8 cellular contexts compared by ENCODE assay signal in the genomic region with DNA sequence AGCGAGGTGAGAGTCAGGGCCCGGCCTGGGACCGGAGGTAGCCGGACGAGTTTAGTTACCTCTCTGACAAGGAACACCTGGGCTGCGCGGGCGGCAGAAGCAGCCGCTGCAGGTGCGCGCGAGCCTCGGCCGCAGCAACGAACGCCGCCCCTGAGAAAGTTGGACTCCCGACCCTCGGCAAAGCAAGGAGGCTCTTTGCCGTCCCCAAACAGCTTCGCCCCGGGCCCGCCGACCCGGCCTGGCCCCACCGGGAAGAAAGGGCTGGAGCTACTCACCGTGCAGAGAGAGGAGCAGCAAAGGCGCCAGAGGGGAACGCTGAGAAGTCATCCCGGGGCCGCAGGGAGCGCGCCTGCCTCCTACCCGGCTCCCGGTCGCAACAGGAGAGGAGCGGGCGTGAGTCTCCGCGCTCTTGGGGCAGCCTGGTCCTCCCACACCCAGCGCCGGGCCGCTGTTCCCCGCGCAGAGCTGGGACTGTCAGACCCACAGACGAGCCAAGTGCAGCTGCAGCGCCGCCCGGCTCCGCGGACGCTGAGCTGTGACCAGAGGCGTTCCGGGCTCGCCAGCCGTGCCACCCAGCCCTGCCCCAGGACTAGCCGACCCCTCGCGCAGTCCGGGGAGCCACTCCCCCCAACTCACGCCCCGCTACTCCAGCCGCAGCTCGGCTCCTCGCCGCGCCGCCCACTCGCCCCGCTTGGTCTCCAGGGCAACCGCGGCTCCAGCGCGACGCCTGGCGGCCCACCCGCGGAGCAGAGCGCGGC. TPM values are rescaled to one million over a fixed set of nuclear protein-coding genes. Genes with fewer than 3 reads are reported as not detected.
DNase-seq lines count a peak whose midpoint lies in the region; ATAC-seq and TF ChIP-seq lines count a peak whose summit lies in the region.

A gene with protein sequence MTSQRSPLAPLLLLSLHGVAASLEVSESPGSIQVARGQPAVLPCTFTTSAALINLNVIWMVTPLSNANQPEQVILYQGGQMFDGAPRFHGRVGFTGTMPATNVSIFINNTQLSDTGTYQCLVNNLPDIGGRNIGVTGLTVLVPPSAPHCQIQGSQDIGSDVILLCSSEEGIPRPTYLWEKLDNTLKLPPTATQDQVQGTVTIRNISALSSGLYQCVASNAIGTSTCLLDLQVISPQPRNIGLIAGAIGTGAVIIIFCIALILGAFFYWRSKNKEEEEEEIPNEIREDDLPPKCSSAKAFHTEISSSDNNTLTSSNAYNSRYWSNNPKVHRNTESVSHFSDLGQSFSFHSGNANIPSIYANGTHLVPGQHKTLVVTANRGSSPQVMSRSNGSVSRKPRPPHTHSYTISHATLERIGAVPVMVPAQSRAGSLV (minus strand): TSS at position 591 of the 758 bp plus-strand sequence. CDS start 264 bp downstream, at position 327.

- peaks cover 4% of the 10 kb centered on the region for H3K4me1 ChIP-seq in OCI-LY3 (ENCODE audit: low read length)

- H3K4me2 ChIP-seq in OCI-LY3 (ENCODE audit: low read length), result peak within 1 kb of the TSS; percentile 84

- H3K4me3 ChIP-seq in OCI-LY3 (ENCODE audit: low read length), result peak within 1 kb of the TSS; percentile 83

- ATAC-seq in CD4-positive, alpha-beta T cell (ENCODE audit: poor library complexity), result peak; percentile 92
- peak; percentile 90 for ATAC-seq in GM19395 (IDR thresholded peaks at IDR 0.05; ENCODE audit: unreplicated experiment)
- ATAC-seq in HG03520 (IDR thresholded peaks at IDR 0.05; ENCODE audit: unreplicated experiment), result peak; percentile 96

- H3K79me2 ChIP-seq in OCI-LY3 (ENCODE audit: low read length), result no peaks in the 10 kb centered on the region

- peak; percentile 47 for TF ChIP-seq CTCF in CD4-positive, alpha-beta T cell (IDR thresholded peaks at IDR 0.05)
- TF ChIP-seq CTCF in OCI-LY3 (IDR thresholded peaks at IDR 0.05; ENCODE audit: low read depth, low read length) (peak; percentile 44), nephron progenitor cell (IDR thresholded peaks at IDR 0.05) (no peak)

- no peaks in the 10 kb centered on the region for H3K36me3 Mint-ChIP-seq in CD4-positive, alpha-beta T cell (ENCODE audit: low read depth)
- no peaks in the 10 kb centered on the region for H3K36me3 Mint-ChIP-seq in activated T-helper 1 cell treated with anti-CD3 and anti-CD28 coated beads, Interleukin-12 subunit alpha, Interleukin-12 subunit beta, Interleukin-2, Interleukin-4 antibody, amounts not matched to agents 30 ng/mL and 10 ng/mL and 1 ng/mL, durations not matched to agents 14 hours and 24 hours and 36 hours (ENCODE audit: low read depth)
- H3K36me3 Mint-ChIP-seq in nephron progenitor cell (ENCODE audit: low read depth), result no peaks in the 10 kb centered on the region
- H3K36me3 Mint-ChIP-seq in stimulated activated naive CD8-positive, alpha-beta T cell treated with anti-CD3 and anti-CD28 coated beads, Interleukin-15, Interleukin-2, amounts not matched to agents 100 ng/mL and 50 ng/mL, for 24 hours (ENCODE audit: low read depth), result no peaks in the 10 kb centered on the region

- H3K9ac ChIP-seq in OCI-LY3 (ENCODE audit: low read length), result peak within 1 kb of the TSS; percentile 28; the same call in 1 of the 2 replicates

- CTCF ChIA-PET in CD4-positive, alpha-beta T cell (lab: Charles Lee), result interaction anchor here (0.7 to 7.3 kb wide), 10 partner anchors 17 to 1670 kb away, joined by 3 to 103 read pairs (median 6); no protein-coding TSS in a partner anchor

- H3K36me3 ChIP-seq in OCI-LY3 (replicated peaks; ENCODE audit: low read depth, low read length), result no peaks in the 10 kb centered on the region

- peaks cover 49% of the 10 kb centered on the region for H3K27me3 Mint-ChIP-seq in CD4-positive, alpha-beta T cell
- H3K27me3 Mint-ChIP-seq in activated T-helper 1 cell treated with anti-CD3 and anti-CD28 coated beads, Interleukin-12 subunit alpha, Interleukin-12 subunit beta, Interleukin-2, Interleukin-4 antibody, amounts not matched to agents 30 ng/mL and 10 ng/mL and 1 ng/mL, durations not matched to agents 14 hours and 24 hours and 36 hours (ENCODE audit: insufficient read depth), result peaks cover 54% of the 10 kb centered on the region
- H3K27me3 Mint-ChIP-seq in nephron progenitor cell (ENCODE audit: low read depth, poor library complexity), result peaks cover 45% of the 10 kb centered on the region
- peaks cover 54% of the 10 kb centered on the region for H3K27me3 Mint-ChIP-seq in stimulated activated naive CD8-positive, alpha-beta T cell treated with anti-CD3 and anti-CD28 coated beads, Interleukin-15, Interleukin-2, amounts not matched to agents 100 ng/mL and 50 ng/mL, for 24 hours

- H3K9me3 Mint-ChIP-seq in CD4-positive, alpha-beta T cell, result no peaks in the 10 kb centered on the region
- H3K9me3 Mint-ChIP-seq in activated T-helper 1 cell treated with anti-CD3 and anti-CD28 coated beads, Interleukin-12 subunit alpha, Interleukin-12 subunit beta, Interleukin-2, Interleukin-4 antibody, amounts not matched to agents 30 ng/mL and 10 ng/mL and 1 ng/mL, durations not matched to agents 14 hours and 24 hours and 36 hours, result no peaks in the 10 kb centered on the region
- peaks cover 1% of the 10 kb centered on the region for H3K9me3 Mint-ChIP-seq in nephron progenitor cell
- no peaks in the 10 kb centered on the region for H3K9me3 Mint-ChIP-seq in stimulated activated naive CD8-positive, alpha-beta T cell treated with anti-CD3 and anti-CD28 coated beads, Interleukin-15, Interleukin-2, amounts not matched to agents 100 ng/mL and 50 ng/mL, for 24 hours

- H4K20me1 ChIP-seq in OCI-LY3 (ENCODE audit: insufficient read depth, low read length), result no peaks in the 10 kb centered on the region

- H3K27ac Mint-ChIP-seq in CD4-positive, alpha-beta T cell, result no peak within 1 kb of the TSS
- H3K27ac Mint-ChIP-seq in activated T-helper 1 cell treated with anti-CD3 and anti-CD28 coated beads, Interleukin-12 subunit alpha, Interleukin-12 subunit beta, Interleukin-2, Interleukin-4 antibody, amounts not matched to agents 30 ng/mL and 10 ng/mL and 1 ng/mL, durations not matched to agents 14 hours and 24 hours and 36 hours, result no peak within 1 kb of the TSS
- no peak within 1 kb of the TSS for H3K27ac Mint-ChIP-seq in nephron progenitor cell
- no peak within 1 kb of the TSS for H3K27ac Mint-ChIP-seq in stimulated activated naive CD8-positive, alpha-beta T cell treated with anti-CD3 and anti-CD28 coated beads, Interleukin-15, Interleukin-2, amounts not matched to agents 100 ng/mL and 50 ng/mL, for 24 hours

- intact Hi-C loops in CD4-positive, alpha-beta T cell (cut with DNase I, micrococcal nuclease), result loop anchor here (1.0 to 10.0 kb wide), 6 partner anchors 64 to 208 kb away; partner anchors contain the start of gene B4GALT4 (in 1 of the 2)
- intact Hi-C loops in activated T-helper 1 cell treated with anti-CD3 and anti-CD28 coated beads, Interleukin-12 subunit alpha, Interleukin-12 subunit beta, Interleukin-2, Interleukin-4 antibody, amounts not matched to agents 30 ng/mL and 10 ng/mL and 1 ng/mL, durations not matched to agents 14 hours and 24 hours and 36 hours (cut with micrococcal nuclease), result loop anchor here (1.0 to 10.0 kb wide), 5 partner anchors 64 to 650 kb away; partner anchors contain the start of gene B4GALT4

- DNase-seq in CD4-positive, alpha-beta T cell, result peak; percentile 42 to 74 (median 56)
- DNase-seq in activated T-helper 1 cell treated with anti-CD3 and anti-CD28 coated beads, Interleukin-12 subunit alpha, Interleukin-12 subunit beta, Interleukin-2, Interleukin-4 antibody, amounts not matched to agents 30 ng/mL and 10 ng/mL and 1 ng/mL, durations not matched to agents 14 hours and 24 hours and 36 hours (ENCODE audit: low spot score), result peak; percentile 46
- DNase-seq in fibroblast of peridontal ligament (ENCODE audit: extremely low read depth) (peak; percentile 18), nephron progenitor cell (peak; percentile 90)

- H3K27me3 ChIP-seq in CD4-positive, alpha-beta T cell (ENCODE audit: control insufficient read depth, insufficient read depth, low read length), result peaks cover 27% of the 10 kb centered on the region
- H3K27me3 ChIP-seq in OCI-LY3 (ENCODE audit: low read depth, low read length), result peaks cover 46% of the 10 kb centered on the region

- peak within 1 kb of the TSS; percentile 62 for H2AFZ ChIP-seq in OCI-LY3 (ENCODE audit: low read depth, low read length)

- peak within 1 kb of the TSS; percentile 91 for H3K4me3 Mint-ChIP-seq in CD4-positive, alpha-beta T cell
- H3K4me3 Mint-ChIP-seq in activated T-helper 1 cell treated with anti-CD3 and anti-CD28 coated beads, Interleukin-12 subunit alpha, Interleukin-12 subunit beta, Interleukin-2, Interleukin-4 antibody, amounts not matched to agents 30 ng/mL and 10 ng/mL and 1 ng/mL, durations not matched to agents 14 hours and 24 hours and 36 hours, result peak within 1 kb of the TSS; percentile 83
- peak within 1 kb of the TSS; percentile 90 for H3K4me3 Mint-ChIP-seq in nephron progenitor cell
- H3K4me3 Mint-ChIP-seq in stimulated activated naive CD8-positive, alpha-beta T cell treated with anti-CD3 and anti-CD28 coated beads, Interleukin-15, Interleukin-2, amounts not matched to agents 100 ng/mL and 50 ng/mL, for 24 hours, result peak within 1 kb of the TSS; percentile 78

- peaks cover 5% of the 10 kb centered on the region for H3K4me1 Mint-ChIP-seq in CD4-positive, alpha-beta T cell (ENCODE audit: low read depth)
- peaks cover 6% of the 10 kb centered on the region for H3K4me1 Mint-ChIP-seq in activated T-helper 1 cell treated with anti-CD3 and anti-CD28 coated beads, Interleukin-12 subunit alpha, Interleukin-12 subunit beta, Interleukin-2, Interleukin-4 antibody, amounts not matched to agents 30 ng/mL and 10 ng/mL and 1 ng/mL, durations not matched to agents 14 hours and 24 hours and 36 hours (ENCODE audit: low read depth)
- H3K4me1 Mint-ChIP-seq in nephron progenitor cell, result peaks cover 25% of the 10 kb centered on the region
- peaks cover 6% of the 10 kb centered on the region for H3K4me1 Mint-ChIP-seq in stimulated activated naive CD8-positive, alpha-beta T cell treated with anti-CD3 and anti-CD28 coated beads, Interleukin-15, Interleukin-2, amounts not matched to agents 100 ng/mL and 50 ng/mL, for 24 hours (ENCODE audit: low read depth)

- H3K9me3 ChIP-seq in CD4-positive, alpha-beta T cell (ENCODE audit: control insufficient read depth, low read length), result no peaks in the 10 kb centered on the region
- H3K9me3 ChIP-seq in OCI-LY3 (ENCODE audit: insufficient read depth, low read length), result no peaks in the 10 kb centered on the region

- POLR2A ChIA-PET in CD4-positive, alpha-beta T cell (lab: Charles Lee), result interaction anchor here (0.6 to 2.7 kb wide), 6 partner anchors 78 to 210 kb away, joined by 3 to 39 read pairs (median 4); partner anchors contain the start of gene B4GALT4

- no peak within 1 kb of the TSS for H3K27ac ChIP-seq in CD4-positive, alpha-beta T cell (ENCODE audit: low read depth, low read length)
- H3K27ac ChIP-seq in OCI-LY3 (ENCODE audit: low read length), result no peak within 1 kb of the TSS

RNA-seq across cellular contexts. Expression of the gene that starts here (rescaled TPM):
- total RNA-seq in CD4-positive, alpha-beta T cell, result under 1 TPM; 0.53 to 0.58 TPM
- 0.18 TPM in 1 of 2 replicates, not detected in the other for total RNA-seq in activated T-helper 1 cell treated with anti-CD3 and anti-CD28 coated beads, Interleukin-12 subunit alpha, Interleukin-12 subunit beta, Interleukin-2, Interleukin-4 antibody, amounts not matched to agents 30 ng/mL and 10 ng/mL and 1 ng/mL, durations not matched to agents 14 hours and 24 hours and 36 hours

Comparison
In these comparisons a context has a peak if more than half of its experiments do, and no peak if none do; other contexts are left out.
1. Peak in DNase-seq and ATAC-seq in CD4-positive, alpha-beta T cell; RNA of the gene not detected or under 1 TPM.
2. Peak in DNase-seq in activated T-helper 1 cell treated with anti-CD3 and anti-CD28 coated beads, Interleukin-12 subunit alpha, Interleukin-12 subunit beta, Interleukin-2, Interleukin-4 antibody, amounts not matched to agents 30 ng/mL and 10 ng/mL and 1 ng/mL, durations not matched to agents 14 hours and 24 hours and 36 hours; RNA of the gene not detected or under 1 TPM.
3. DNase-seq: peak in every context shown above with its lines; median percentile 90 in nephron progenitor cell; 56 in CD4-positive, alpha-beta T cell; 46 in activated T-helper 1 cell treated with anti-CD3 and anti-CD28 coated beads, Interleukin-12 subunit alpha, Interleukin-12 subunit beta, Interleukin-2, Interleukin-4 antibody, amounts not matched to agents 30 ng/mL and 10 ng/mL and 1 ng/mL, durations not matched to agents 14 hours and 24 hours and 36 hours; 18 in fibroblast of peridontal ligament.